In the genomic region with DNA sequence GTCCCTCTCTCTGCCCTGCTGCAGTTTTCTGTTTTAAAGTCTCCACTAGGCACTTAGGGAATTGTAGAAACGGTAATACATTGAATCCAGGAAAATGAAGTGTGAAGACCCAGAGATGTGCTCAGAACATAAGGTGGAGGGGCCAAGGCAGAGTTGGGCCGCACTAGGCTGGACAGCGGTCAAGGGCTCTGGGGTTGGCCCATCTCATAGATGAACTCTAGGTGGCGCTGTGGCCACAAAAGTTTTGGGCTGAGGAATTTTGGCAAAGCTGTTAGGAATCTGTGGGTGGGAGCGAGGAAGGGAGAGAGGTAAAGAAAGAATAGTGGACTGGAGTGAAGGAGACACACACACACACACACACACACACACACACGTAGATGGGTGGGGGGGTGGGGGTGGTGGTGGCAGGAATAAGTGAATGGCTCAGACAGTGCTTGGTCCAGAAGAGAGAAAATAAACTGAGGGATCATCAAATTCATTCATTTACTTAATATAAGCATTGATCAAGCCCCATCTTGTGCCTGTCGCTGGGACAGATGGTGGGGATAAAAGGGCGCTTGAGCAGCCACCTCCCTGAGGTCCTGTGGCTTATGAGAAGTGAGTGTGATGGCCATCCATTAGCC, we compare ENCODE assay signal across 9 cellular contexts.
DNase-seq lines count a peak whose midpoint lies in the region; ATAC-seq, FAIRE-seq and TF ChIP-seq lines count a peak whose summit lies in the region.
"Had no signal": no experiment of that assay in that cellular context is flagged by ENCODE, and none has a peak within 500 bp of the region (broad histone marks: within the 10 kb centered on the region; RNA-seq: fewer than 3 reads in every experiment).

No MANE protein-coding gene starts in this region.

- FAIRE-seq in bronchial epithelial cell (lab: Jason Lieb, UNC) = no peak
- FAIRE-seq: islet of Langerhans had no signal

- H3K4me3 Mint-ChIP-seq in activated naive CD4-positive, alpha-beta T cell treated with anti-CD3 and anti-CD28 coated beads for 36 hours = no peak overlapping the region

- in situ Hi-C loops in G401 (cut with HindIII; ENCODE audit: low sequenced_read_pairs) = no loop called here

- DNase-seq in G401 (ENCODE audit: low spot score) = peak; percentile 56
- DNase-seq in NCI-H1694 treated with DMSO at 0.1 percent for 48 hours (lab: John Stamatoyannopoulos, UW) = peak; percentile 6
- DNase-seq in bronchial epithelial cell (ENCODE audit: low read depth) = peak; percentile 30
- DNase-seq in left lobe of liver (ENCODE audit: low spot score) = peak; percentile 57
- no peak for DNase-seq in SKM-1 (lab: John Stamatoyannopoulos, UW; ENCODE audit: unreplicated experiment)
- no peak for DNase-seq in activated naive CD4-positive, alpha-beta T cell treated with anti-CD3 and anti-CD28 coated beads for 36 hours
- DNase-seq in activated naive CD4-positive, alpha-beta T cell treated with anti-CD3 and anti-CD28 coated beads, Interleukin-2, amount 50 U/mL, for 16 hours = no peak

- no peak overlapping the region for H3K27ac Mint-ChIP-seq in activated naive CD4-positive, alpha-beta T cell treated with anti-CD3 and anti-CD28 coated beads for 36 hours

- H3K4me3 ChIP-seq in bronchial epithelial cell (ENCODE audit: low read depth, low read length) = no peak overlapping the region

- TF ChIP-seq CTCF in bronchial epithelial cell (IDR thresholded peaks at IDR 0.05; ENCODE audit: insufficient read depth, low read length, severe bottlenecking) = peak; percentile 83

- CTCF ChIA-PET in activated naive CD4-positive, alpha-beta T cell treated with anti-CD3 and anti-CD28 coated beads for 36 hours (lab: Charles Lee) = interaction anchor here (1.4 to 1.5 kb wide), 4 partner anchors 8 to 17 kb away, joined by 3 to 6 read pairs (median 4); no protein-coding TSS in a partner anchor

- peaks cover 48% of the 10 kb centered on the region for H3K27me3 Mint-ChIP-seq in activated naive CD4-positive, alpha-beta T cell treated with anti-CD3 and anti-CD28 coated beads for 36 hours (ENCODE audit: low read depth)

- ATAC-seq in left lobe of liver (peak; percentile 90), HG03039 (IDR thresholded peaks at IDR 0.05; ENCODE audit: unreplicated experiment) (no peak)

- no peaks in the 10 kb centered on the region for H3K4me1 Mint-ChIP-seq in activated naive CD4-positive, alpha-beta T cell treated with anti-CD3 and anti-CD28 coated beads for 36 hours (ENCODE audit: low read depth)

- H3K36me3 ChIP-seq in bronchial epithelial cell (ENCODE audit: control insufficient read depth, insufficient read depth, low read length) = no peaks in the 10 kb centered on the region

- intact Hi-C loops in activated naive CD4-positive, alpha-beta T cell treated with anti-CD3 and anti-CD28 coated beads for 36 hours (cut with micrococcal nuclease) = no loop called here

- H3K36me3 Mint-ChIP-seq in activated naive CD4-positive, alpha-beta T cell treated with anti-CD3 and anti-CD28 coated beads for 36 hours (ENCODE audit: low read depth) = no peaks in the 10 kb centered on the region

- peaks cover 12% of the 10 kb centered on the region for H3K9me3 Mint-ChIP-seq in activated naive CD4-positive, alpha-beta T cell treated with anti-CD3 and anti-CD28 coated beads for 36 hours

- peaks cover 2% of the 10 kb centered on the region for H3K27me3 ChIP-seq in bronchial epithelial cell (ENCODE audit: control insufficient read depth, insufficient read depth, low read length)

Comparison
In these comparisons a context has a peak if more than half of its experiments do, and no peak if none do; other contexts are left out.
1. DNase-seq: peak in G401 (single experiment), NCI-H1694 treated with DMSO at 0.1 percent for 48 hours (single experiment), bronchial epithelial cell (single experiment) and left lobe of liver (single experiment); none in SKM-1 (single experiment), activated naive CD4-positive, alpha-beta T cell treated with anti-CD3 and anti-CD28 coated beads for 36 hours (single experiment) and activated naive CD4-positive, alpha-beta T cell treated with anti-CD3 and anti-CD28 coated beads, Interleukin-2, amount 50 U/mL, for 16 hours (single experiment).